ENCODE assay signal across 8 cellular contexts in the genomic region with DNA sequence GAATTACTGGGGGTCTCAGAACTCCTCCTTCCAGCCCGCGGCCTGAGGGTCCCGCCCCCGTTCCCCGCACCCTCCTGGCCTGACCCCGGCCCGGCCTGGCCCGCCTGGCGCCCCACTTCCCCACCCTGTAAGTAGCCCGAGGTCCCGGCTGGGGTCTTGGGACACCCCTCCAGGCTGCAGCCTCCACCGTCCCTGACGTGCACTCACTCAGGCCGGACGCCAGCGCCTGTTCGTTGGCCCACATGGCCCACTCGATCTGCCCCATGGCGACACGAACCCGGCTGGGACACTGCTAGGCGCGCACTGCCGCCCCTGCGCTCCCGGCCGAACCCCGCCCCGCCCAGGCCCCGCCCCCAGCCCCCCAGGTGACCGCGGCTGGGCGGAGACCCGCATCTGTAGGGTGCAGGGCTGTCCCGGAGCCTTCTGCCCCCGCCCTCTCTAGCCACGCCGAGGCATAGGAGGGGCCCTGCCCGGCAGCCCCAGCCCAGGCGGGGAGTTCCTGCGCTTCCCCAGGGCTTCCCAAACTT. TPM values are rescaled to one million over a fixed set of nuclear protein-coding genes. Genes with fewer than 3 reads are reported as not detected.
DNase-seq lines count a peak whose midpoint lies in the region; ATAC-seq and TF ChIP-seq lines count a peak whose summit lies in the region.

A gene (minus strand): TSS at position 305 of the 527 bp plus-strand sequence. CDS start 40 bp downstream, at position 265.

- intact Hi-C loops in activated CD4-positive, alpha-beta T cell treated with anti-CD3 and anti-CD28 coated beads for 36 hours (cut with DNase I, micrococcal nuclease), result loop anchor here (1.0 to 2.0 kb wide), 17 partner anchors 12 to 542 kb away; a partner anchor contains a TSS
- intact Hi-C loops in dendritic cell treated with granulocyte-macrophage colony-stimulating factor and Interleukin-4, amounts not matched to agents 40 ng/mL and 50 ng/mL, for 4 days (cut with micrococcal nuclease), result loop anchor here (2.0 to 5.0 kb wide), 2 partner anchors 36 to 56 kb away; a partner anchor contains a TSS
- intact Hi-C loops in lower leg skin (cut with DNase I; ENCODE audit: low total_unique reads), result no loop called here

- peaks cover 15% of the 10 kb centered on the region for H3K4me1 Mint-ChIP-seq in activated CD4-positive, alpha-beta T cell treated with anti-CD3 and anti-CD28 coated beads for 36 hours
- peaks cover 57% of the 10 kb centered on the region for H3K4me1 Mint-ChIP-seq in dendritic cell treated with granulocyte-macrophage colony-stimulating factor and Interleukin-4, amounts not matched to agents 40 ng/mL and 50 ng/mL, for 4 days (ENCODE audit: low read depth)

- H3K27ac Mint-ChIP-seq in activated CD4-positive, alpha-beta T cell treated with anti-CD3 and anti-CD28 coated beads for 36 hours, result peak within 1 kb of the TSS; percentile 93
- H3K27ac Mint-ChIP-seq in dendritic cell treated with granulocyte-macrophage colony-stimulating factor and Interleukin-4, amounts not matched to agents 40 ng/mL and 50 ng/mL, for 4 days, result peak within 1 kb of the TSS; percentile 92

- no peak for TF ChIP-seq POLR2A in lower leg skin (IDR thresholded peaks at IDR 0.05)

- TF ChIP-seq CTCF in lower leg skin (IDR thresholded peaks at IDR 0.05), result no peak

- POLR2A ChIA-PET in activated CD4-positive, alpha-beta T cell treated with anti-CD3 and anti-CD28 coated beads for 36 hours (lab: Charles Lee), result no interaction called here

- WGBS in lower leg skin, 2 donors, result 0 to 10% methylated on average over 4 to 10 of the region's 41 CpGs

- CTCF ChIA-PET in activated CD4-positive, alpha-beta T cell treated with anti-CD3 and anti-CD28 coated beads for 36 hours (lab: Charles Lee), result no interaction called here

- peak within 1 kb of the TSS; percentile 55 for H3K4me3 ChIP-seq in lower leg skin (ENCODE audit: low read depth, poor library complexity, severe bottlenecking)

- ATAC-seq in GM21619 (IDR thresholded peaks at IDR 0.05; ENCODE audit: unreplicated experiment), result peak; percentile 52
- peak; percentile 87 for ATAC-seq in activated CD4-positive, alpha-beta T cell treated with anti-CD3 and anti-CD28 coated beads for 36 hours

- no peaks in the 10 kb centered on the region for H3K27me3 Mint-ChIP-seq in activated CD4-positive, alpha-beta T cell treated with anti-CD3 and anti-CD28 coated beads for 36 hours
- H3K27me3 Mint-ChIP-seq in dendritic cell treated with granulocyte-macrophage colony-stimulating factor and Interleukin-4, amounts not matched to agents 40 ng/mL and 50 ng/mL, for 4 days, result no peaks in the 10 kb centered on the region

- peak within 1 kb of the TSS; percentile 85 for H3K4me3 Mint-ChIP-seq in activated CD4-positive, alpha-beta T cell treated with anti-CD3 and anti-CD28 coated beads for 36 hours
- H3K4me3 Mint-ChIP-seq in dendritic cell treated with granulocyte-macrophage colony-stimulating factor and Interleukin-4, amounts not matched to agents 40 ng/mL and 50 ng/mL, for 4 days, result peak within 1 kb of the TSS; percentile 94

- DNase-seq in ELR (ENCODE audit: low read depth) (peak; percentile 72), KG1 (lab: John Stamatoyannopoulos, UW) (peak; percentile 50), lower leg skin (ENCODE audit: low spot score in 2 of 2) (peak; percentile 60 to 94), NCI-H526 treated with DMSO at 0.1 percent for 48 hours (lab: John Stamatoyannopoulos, UW) (no peak)
- peak; percentile 92 for DNase-seq in activated CD4-positive, alpha-beta T cell treated with anti-CD3 and anti-CD28 coated beads for 36 hours
- DNase-seq in stimulated activated CD4-positive, alpha-beta T cell treated with anti-CD3 and anti-CD28 coated beads, TNF-alpha, amount 100 ng/mL, for 48 hours (ENCODE audit: low read depth in 3 of 3), result peak; percentile 65 to 80 (median 80)

- no peaks in the 10 kb centered on the region for H3K9me3 Mint-ChIP-seq in activated CD4-positive, alpha-beta T cell treated with anti-CD3 and anti-CD28 coated beads for 36 hours (ENCODE audit: low read depth)
- no peaks in the 10 kb centered on the region for H3K9me3 Mint-ChIP-seq in dendritic cell treated with granulocyte-macrophage colony-stimulating factor and Interleukin-4, amounts not matched to agents 40 ng/mL and 50 ng/mL, for 4 days

- peaks cover 18% of the 10 kb centered on the region for H3K36me3 Mint-ChIP-seq in activated CD4-positive, alpha-beta T cell treated with anti-CD3 and anti-CD28 coated beads for 36 hours (ENCODE audit: low read depth)
- peaks cover 100% of the 10 kb centered on the region for H3K36me3 Mint-ChIP-seq in dendritic cell treated with granulocyte-macrophage colony-stimulating factor and Interleukin-4, amounts not matched to agents 40 ng/mL and 50 ng/mL, for 4 days (ENCODE audit: low read depth)

RNA-seq across cellular contexts. Expression of the gene that starts here (rescaled TPM):
- total RNA-seq in activated CD4-positive, alpha-beta T cell treated with anti-CD3 and anti-CD28 coated beads for 36 hours, result 100 to 1,000 TPM; 155 to 200 TPM
- total RNA-seq in lower leg skin, result 10 to 100 TPM; 30.5 to 93.2 (median 44.7) TPM
